Comparison of ENCODE assay signal across 10 cellular contexts in genomic region chr2:38505779-38506178, GRCh38.
DNase-seq lines count a peak whose midpoint lies in the region; ATAC-seq and TF ChIP-seq lines count a peak whose summit lies in the region.
"Had no signal": no experiment of that assay in that cellular context is flagged by ENCODE, and none has a peak within 500 bp of the region (broad histone marks: within the 10 kb centered on the region; RNA-seq: fewer than 3 reads in every experiment).

No MANE protein-coding gene starts in this region.

- no peaks in the 10 kb centered on the region for H3K4me1 Mint-ChIP-seq in natural killer cell

- TF ChIP-seq CTCF in ascending aorta (IDR thresholded peaks at IDR 0.05) (no peak), heart right ventricle (IDR thresholded peaks at IDR 0.05) (no peak), sigmoid colon (IDR thresholded peaks at IDR 0.05) (no peak), natural killer cell (IDR thresholded peaks at IDR 0.05) (no peak), spleen (IDR thresholded peaks at IDR 0.05 in 8 of 11, conservative IDR thresholded peaks at IDR 0.05 in 3 of 11) (no peak)

- H3K36me3 ChIP-seq in ascending aorta (no peaks in the 10 kb centered on the region), heart right ventricle (no peaks in the 10 kb centered on the region), sigmoid colon (no peaks in the 10 kb centered on the region), spleen (no peaks in the 10 kb centered on the region)

- H3K4me3 Mint-ChIP-seq in natural killer cell: no peak overlapping the region
- H3K4me3 Mint-ChIP-seq: nephron had no signal

- H3K9me3 Mint-ChIP-seq in natural killer cell: no peaks in the 10 kb centered on the region

- H3K27me3 ChIP-seq in ascending aorta: no peaks in the 10 kb centered on the region
- no peaks in the 10 kb centered on the region for H3K27me3 ChIP-seq in heart right ventricle
- H3K27me3 ChIP-seq in sigmoid colon: no peaks in the 10 kb centered on the region
- H3K27me3 ChIP-seq in spleen (replicated peaks in 1 of 7): no peaks in the 10 kb centered on the region

- intact Hi-C loops in ascending aorta (cut with DNase I): no loop called here
- intact Hi-C loops in heart right ventricle (cut with DNase I): loop anchor here in 6 of 10 donors (5.0 to 10.0 kb wide), 3 partner anchors 188 to 198 kb away; no protein-coding TSS in a partner anchor
- intact Hi-C loops in sigmoid colon (cut with DNase I): loop anchor here (5.0 kb wide), 2 partner anchors 38 to 128 kb away; partner anchors contain the start of gene ATL2
- intact Hi-C loops in natural killer cell (cut with micrococcal nuclease): loop anchor here (5.0 kb wide), 1 partner anchor 523 kb away; no protein-coding TSS in a partner anchor
- intact Hi-C loops in spleen (cut with DNase I; ENCODE audit: low total_unique reads): loop anchor here (10.0 kb wide), 1 partner anchor 191 kb away; no protein-coding TSS in a partner anchor

- TF ChIP-seq EP300 in sigmoid colon (IDR thresholded peaks at IDR 0.05): no peak

- H3K27ac ChIP-seq in ascending aorta (peak overlapping the region; percentile 56 to 62), heart right ventricle (no peak overlapping the region), sigmoid colon (peak overlapping the region; percentile 79 to 93 (median 81)), spleen (no peak overlapping the region)

- H3K4me3 ChIP-seq in ascending aorta (no peak overlapping the region), heart right ventricle (no peak overlapping the region), sigmoid colon (no peak overlapping the region), spleen (no peak overlapping the region)

- ATAC-seq in heart right ventricle (peak in 6 of 8 donors; percentile 42 to 93 (median 62)), GM21381 (IDR thresholded peaks at IDR 0.05; ENCODE audit: unreplicated experiment) (no peak), natural killer cell (no peak)

- H3K27me3 Mint-ChIP-seq in natural killer cell (ENCODE audit: low read depth in 2 of 2): peaks cover 0 to 9% of the 10 kb centered on the region in 2 donors

- DNase-seq in ELR (ENCODE audit: low read depth) (peak; percentile 64), ascending aorta (ENCODE audit: low spot score in 2 of 2) (peak in 1 of 2 donors; percentile 77), heart right ventricle (peak in 1 of 2 donors; percentile 32), sigmoid colon (peak; percentile 96), natural killer cell (no peak), DMS53 (lab: John Stamatoyannopoulos, UW) (no peak), spleen (no peak)

- 52 to 70% methylated on average over 3 of the region's 3 CpGs for WGBS in heart right ventricle, 2 donors
- WGBS in sigmoid colon, 2 donors: 74 to 81% methylated on average over 3 of the region's 3 CpGs
- 51 to 89% (median 83%) methylated on average over 3 of the region's 3 CpGs for WGBS in spleen, 5 donors

- H3K9me3 ChIP-seq in ascending aorta (peaks cover 0 to 10% of the 10 kb centered on the region in 2 donors), heart right ventricle (peaks cover 0 to 14% (median 5%) of the 10 kb centered on the region in 11 donors), sigmoid colon (peaks cover 0 to 5% (median 1%) of the 10 kb centered on the region in 4 donors), spleen (peaks cover 0 to 19% (median 10%) of the 10 kb centered on the region in 8 donors)

- no peaks in the 10 kb centered on the region for H3K36me3 Mint-ChIP-seq in natural killer cell

- no peak overlapping the region for H3K27ac Mint-ChIP-seq in natural killer cell
- H3K27ac Mint-ChIP-seq: activated naive CD4-positive, alpha-beta T cell treated with anti-CD3 and anti-CD28 coated beads, Interleukin-2, amount 50 U/mL, for 72 hours had no signal

- peaks cover 0 to 15% of the 10 kb centered on the region in 2 donors for H3K4me1 ChIP-seq in ascending aorta
- peaks cover 0 to 29% (median 14%) of the 10 kb centered on the region in 9 donors for H3K4me1 ChIP-seq in heart right ventricle
- H3K4me1 ChIP-seq in sigmoid colon: peaks cover 0 to 49% (median 35%) of the 10 kb centered on the region in 4 donors
- H3K4me1 ChIP-seq in spleen: peaks cover 0 to 16% (median 9%) of the 10 kb centered on the region in 6 donors

- TF ChIP-seq POLR2A in sigmoid colon (IDR thresholded peaks at IDR 0.05): no peak
- TF ChIP-seq POLR2A in spleen (IDR thresholded peaks at IDR 0.05): no peak

Comparison
In these comparisons a context has a peak if more than half of its experiments do, and no peak if none do; other contexts are left out.
1. DNase-seq: peak in ELR (single experiment) and sigmoid colon (single experiment); none in natural killer cell (single experiment), DMS53 (single experiment) and spleen (single experiment).
2. H3K27ac ChIP-seq: peak in ascending aorta (2 of 2) and sigmoid colon (4 of 4); none in heart right ventricle (0 of 10) and spleen (0 of 8).
3. ATAC-seq: peak in heart right ventricle (6 of 8); none in GM21381 (single experiment) and natural killer cell (0 of 3).